In genomic region chr18:75139226-75139911, GRCh38 we compare ENCODE assay signal across 16 cellular contexts.
DNase-seq lines count a peak whose midpoint lies in the region; TF ChIP-seq lines count a peak whose summit lies in the region.
"Had no signal": no experiment of that assay in that cellular context is flagged by ENCODE, and none has a peak within 500 bp of the region (broad histone marks: within the 10 kb centered on the region; RNA-seq: fewer than 3 reads in every experiment).

No MANE protein-coding gene starts in this region.

- no peaks in the 10 kb centered on the region for H3K36me3 ChIP-seq in H7 (replicated peaks; ENCODE audit: control insufficient read depth, insufficient read depth, low read length)
- no peaks in the 10 kb centered on the region for H3K36me3 ChIP-seq in esophagus muscularis mucosa
- no peaks in the 10 kb centered on the region for H3K36me3 ChIP-seq in suprapubic skin
- no peaks in the 10 kb centered on the region for H3K36me3 ChIP-seq in transverse colon
- H3K36me3 ChIP-seq: MG63 had no signal

- H3K4me1 ChIP-seq in esophagus muscularis mucosa (no peaks in the 10 kb centered on the region), suprapubic skin (no peaks in the 10 kb centered on the region), transverse colon (no peaks in the 10 kb centered on the region)
- H3K4me1 ChIP-seq: Caco-2 had no signal

- intact Hi-C loops in esophagus muscularis mucosa (cut with DNase I) (no loop called here), transverse colon (cut with DNase I; ENCODE audit: low total_unique reads) (no loop called here)

- no peak for TF ChIP-seq CTCF in esophagus muscularis mucosa (IDR thresholded peaks at IDR 0.05)
- TF ChIP-seq CTCF in suprapubic skin (IDR thresholded peaks at IDR 0.05) = no peak
- no peak for TF ChIP-seq CTCF in transverse colon (IDR thresholded peaks at IDR 0.05)

- DNase-seq in H7 (peak; percentile 22), NCI-H345 treated with DMSO at 0.1 percent for 48 hours (lab: John Stamatoyannopoulos, UW; ENCODE audit: unreplicated experiment) (peak; percentile 22), esophagus muscularis mucosa (ENCODE audit: extremely low spot score) (peak; percentile 85), suprapubic skin (ENCODE audit: low spot score in 2 of 2) (peak; percentile 30 to 56), hypothalamus (lab: John Stamatoyannopoulos, UW) (no peak), transverse colon (no peak)
- no peak for DNase-seq in activated effector memory CD4-positive, alpha-beta T cell treated with Interleukin-2 at 50 U/mL for 16 hours
- DNase-seq: Caco-2, DMS53, HCEC 1CT, IMR-90, Karpas-422, MG63, NCI-H1092 treated with DMSO at 0.1 percent for 48 hours, NCI-H1694 treated with DMSO at 0.1 percent for 48 hours, NCI-H446 had no signal

- TF ChIP-seq POLR2A in esophagus muscularis mucosa (IDR thresholded peaks at IDR 0.05; ENCODE audit: low read depth) (no peak), suprapubic skin (IDR thresholded peaks at IDR 0.05) (no peak), transverse colon (IDR thresholded peaks at IDR 0.05) (no peak)

- no peak overlapping the region for H3K27ac ChIP-seq in esophagus muscularis mucosa (replicated peaks in 1 of 4)
- no peak overlapping the region for H3K27ac ChIP-seq in suprapubic skin
- no peak overlapping the region for H3K27ac ChIP-seq in transverse colon

- H3K9me3 ChIP-seq in esophagus muscularis mucosa (peaks cover 0 to 3% (median 0%) of the 10 kb centered on the region in 4 donors), suprapubic skin (no peaks in the 10 kb centered on the region), transverse colon (no peaks in the 10 kb centered on the region)
- H3K9me3 ChIP-seq: Caco-2, MG63 had no signal

- H3K27me3 ChIP-seq in H7 (ENCODE audit: control insufficient read depth, insufficient read depth, low read length) = no peaks in the 10 kb centered on the region
- no peaks in the 10 kb centered on the region for H3K27me3 ChIP-seq in esophagus muscularis mucosa
- H3K27me3 ChIP-seq in suprapubic skin = no peaks in the 10 kb centered on the region
- H3K27me3 ChIP-seq in transverse colon = no peaks in the 10 kb centered on the region
- H3K27me3 ChIP-seq: MG63 had no signal

- H3K4me3 ChIP-seq in H7 (ENCODE audit: insufficient read depth, low read depth, low read length) = no peak overlapping the region
- H3K4me3 ChIP-seq in esophagus muscularis mucosa = no peak overlapping the region
- no peak overlapping the region for H3K4me3 ChIP-seq in suprapubic skin
- H3K4me3 ChIP-seq in transverse colon = no peak overlapping the region
- H3K4me3 ChIP-seq: MG63 had no signal

- in situ Hi-C loops in transverse colon (cut with MboI; ENCODE audit: low pct_ligation_motif_present in 1 of 4, low pct_unique_long_range_greater_than_20kb in 1 of 4, low sequenced_read_pairs in 3 of 4) = no loop called here

- 95% methylated on average over 18 of the region's 18 CpGs for WGBS in esophagus muscularis mucosa
- WGBS in suprapubic skin = 86% methylated on average over 17 of the region's 18 CpGs
- WGBS in transverse colon (ENCODE audit: low coverage in 1 of 2), 2 donors = 77 to 83% methylated on average over 4 to 18 of the region's 18 CpGs

- TF ChIP-seq EP300 in esophagus muscularis mucosa (IDR thresholded peaks at IDR 0.05) (no peak), suprapubic skin (IDR thresholded peaks at IDR 0.05) (no peak), transverse colon (IDR thresholded peaks at IDR 0.05; ENCODE audit: low read depth) (no peak)

Comparison
In these comparisons a context has a peak if more than half of its experiments do, and no peak if none do; other contexts are left out.
1. DNase-seq: peak in H7 (single experiment), NCI-H345 treated with DMSO at 0.1 percent for 48 hours (single experiment), esophagus muscularis mucosa (single experiment) and suprapubic skin (2 of 2); none in hypothalamus (0 of 51), activated effector memory CD4-positive, alpha-beta T cell treated with Interleukin-2 at 50 U/mL for 16 hours (single experiment) and transverse colon (single experiment).